ENCODE assay signal across 16 cellular contexts in genomic region chr1:101566883-101567538, GRCh38.
"Had no signal": no experiment of that assay in that cellular context is flagged by ENCODE, and none has a peak within 500 bp of the region (broad histone marks: within the 10 kb centered on the region; RNA-seq: fewer than 3 reads in every experiment).

No MANE protein-coding gene starts in this region.

- H3K4me2 ChIP-seq: KMS-11, PC-9, SK-N-SH had no signal

- H3K36me3 ChIP-seq: MG63, SJCRH30, WERI-Rb-1 had no signal

- H3K27me3 Mint-ChIP-seq: activated naive CD8-positive, alpha-beta T cell treated with anti-CD3 and anti-CD28 coated beads for 36 hours had no signal

- H3K4me1 ChIP-seq: SJCRH30 had no signal

- H3K4me3 ChIP-seq: MG63, PC-9, SJCRH30 had no signal

- H3K9me3 ChIP-seq: MG63, SJCRH30, SK-N-SH had no signal

- H3K9me3 Mint-ChIP-seq: activated T-helper 2 cell treated with anti-CD3 and anti-CD28 coated beads, Interferon-gamma antibody, Interleukin-2, Interleukin-4, amounts not matched to agents 10 μg/mL and 5 μg/mL and 100 μg/mL, durations not matched to agents 14 hours and 24 hours and 36 hours had no signal

- H3K27ac Mint-ChIP-seq: activated CD4-positive, alpha-beta memory T cell treated with anti-CD3 and anti-CD28 coated beads, Interleukin-2, amount 10 ng/mL, durations not matched to agents 7 days and 5 days; activated CD4-positive, alpha-beta T cell treated with anti-CD3 and anti-CD28 coated beads for 36 hours; activated naive CD4-positive, alpha-beta T cell treated with anti-CD3 and anti-CD28 coated beads, Interleukin-2, amount 10 ng/mL, durations not matched to agents 7 days and 5 days; activated naive CD8-positive, alpha-beta T cell treated with anti-CD3 and anti-CD28 coated beads for 36 hours; activated T-cell treated with anti-CD3 and anti-CD28 coated beads, Interleukin-2, amount 50 U/mL, for 72 hours; activated T-helper 2 cell treated with anti-CD3 and anti-CD28 coated beads, Interferon-gamma antibody, Interleukin-2, Interleukin-4, amounts not matched to agents 10 μg/mL and 5 μg/mL and 100 μg/mL, durations not matched to agents 14 hours and 24 hours and 36 hours had no signal

- H3K4me3 Mint-ChIP-seq: activated CD4-positive, alpha-beta memory T cell treated with anti-CD3 and anti-CD28 coated beads, Interleukin-2, amount 10 ng/mL, durations not matched to agents 7 days and 5 days; activated CD4-positive, alpha-beta T cell treated with anti-CD3 and anti-CD28 coated beads for 36 hours; activated naive CD4-positive, alpha-beta T cell treated with anti-CD3 and anti-CD28 coated beads, Interleukin-2, amount 10 ng/mL, durations not matched to agents 7 days and 5 days; activated naive CD8-positive, alpha-beta T cell treated with anti-CD3 and anti-CD28 coated beads for 36 hours; activated T-cell treated with anti-CD3 and anti-CD28 coated beads, Interleukin-2, amount 50 U/mL, for 72 hours had no signal

- H3K9ac ChIP-seq: KMS-11, SK-N-SH had no signal

- H2AFZ ChIP-seq: PC-9 had no signal

- DNase-seq: cerebellar nuclear complex, MV-4-11, NCI-H1417 treated with DMSO at 0.1 percent for 48 hours, NCI-H2029 treated with DMSO at 0.1 percent for 48 hours had no signal

- H3K27me3 ChIP-seq: MG63, SJCRH30 had no signal

- H3K4me1 Mint-ChIP-seq: activated CD4-positive, alpha-beta memory T cell treated with anti-CD3 and anti-CD28 coated beads, Interleukin-2, amount 10 ng/mL, durations not matched to agents 7 days and 5 days; activated CD4-positive, alpha-beta T cell treated with anti-CD3 and anti-CD28 coated beads for 36 hours; activated naive CD4-positive, alpha-beta T cell treated with anti-CD3 and anti-CD28 coated beads, Interleukin-2, amount 10 ng/mL, durations not matched to agents 7 days and 5 days had no signal

- H3K27ac ChIP-seq: KMS-11, PC-9, SJCRH30, WERI-Rb-1 had no signal

- H3K36me3 Mint-ChIP-seq: activated naive CD4-positive, alpha-beta T cell treated with anti-CD3 and anti-CD28 coated beads, Interleukin-2, amount 10 ng/mL, durations not matched to agents 7 days and 5 days; activated naive CD8-positive, alpha-beta T cell treated with anti-CD3 and anti-CD28 coated beads for 36 hours had no signal
